Comparison of ENCODE assay signal across 8 cellular contexts in the genomic region with DNA sequence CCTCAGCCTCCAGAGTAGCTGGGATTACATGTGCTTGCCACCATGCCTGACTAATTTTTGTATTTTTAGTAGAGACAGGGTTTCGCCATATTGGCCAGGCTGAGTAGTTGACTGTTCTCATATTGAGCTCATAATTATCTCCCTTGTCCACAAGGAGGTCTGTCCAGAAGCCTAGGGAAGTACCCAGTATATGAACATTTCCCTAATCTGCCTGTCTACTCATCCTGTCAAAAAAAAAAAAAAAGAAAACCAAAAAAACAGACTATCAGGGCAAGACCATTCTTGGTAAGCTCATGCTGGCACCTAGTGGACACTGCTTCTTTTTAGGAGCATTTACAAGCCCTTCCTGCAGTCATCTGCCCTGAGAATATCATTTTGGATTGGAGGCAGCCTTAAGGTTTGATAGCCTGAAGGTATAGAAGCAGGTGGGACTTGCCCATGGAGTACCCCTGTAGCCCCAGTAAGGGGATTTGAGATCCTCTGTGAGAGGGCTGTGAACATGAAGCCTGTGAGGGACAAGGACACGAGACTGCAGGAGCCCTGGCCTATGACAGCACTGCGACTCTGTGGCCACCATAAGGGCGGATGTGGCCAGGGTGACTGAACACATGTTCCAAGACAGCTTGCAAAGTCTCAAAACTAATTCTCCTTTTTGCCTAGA. TPM values are rescaled to one million over a fixed set of nuclear protein-coding genes. Genes with fewer than 3 reads are reported as not detected.
DNase-seq lines count a peak whose midpoint lies in the region; ATAC-seq and TF ChIP-seq lines count a peak whose summit lies in the region.

No MANE protein-coding gene starts in this region.

- no peaks in the 10 kb centered on the region for H3K9me3 ChIP-seq in BLaER1
- no peaks in the 10 kb centered on the region for H3K9me3 ChIP-seq in esophagus squamous epithelium

- peaks cover 49% of the 10 kb centered on the region for H3K27me3 Mint-ChIP-seq in nephron progenitor cell (ENCODE audit: low read depth, poor library complexity)

- DNase-seq in NCI-H524 treated with DMSO at 0.1 percent for 48 hours (lab: John Stamatoyannopoulos, UW) (peak; percentile 29), esophagus squamous epithelium (lab: John Stamatoyannopoulos, UW) (no peak), nephron progenitor cell (peak; percentile 18), NCI-H187 treated with DMSO at 0.1 percent for 48 hours (lab: John Stamatoyannopoulos, UW) (no peak)
- DNase-seq in activated CD4-positive, alpha-beta T cell treated with anti-CD3 and anti-CD28 coated beads, Interleukin-2, amount 50 U/mL, for 48 hours: peak; percentile 35 to 48

- H3K27me3 ChIP-seq in BLaER1 (no peaks in the 10 kb centered on the region), esophagus squamous epithelium (peaks cover 0 to 4% (median 0%) of the 10 kb centered on the region in 4 donors)

- no peak for TF ChIP-seq POLR2A in esophagus squamous epithelium (IDR thresholded peaks at IDR 0.05)

- 0 out of 2 replicates have a peak overlapping the region, but pooled peaks have one; percentile 3 for H3K4me2 ChIP-seq in BLaER1

- H3K4me3 ChIP-seq in BLaER1 (no peak overlapping the region), esophagus squamous epithelium (no peak overlapping the region)

- H4K20me1 ChIP-seq in BLaER1: no peaks in the 10 kb centered on the region

- H3K4me1 Mint-ChIP-seq in nephron progenitor cell: peaks cover 13% of the 10 kb centered on the region

- H3K4me1 ChIP-seq in BLaER1 (peaks cover 32% of the 10 kb centered on the region), esophagus squamous epithelium (peaks cover 0 to 25% (median 4%) of the 10 kb centered on the region in 3 donors)

- 72 to 74% methylated on average over 3 to 4 of the region's 4 CpGs for WGBS in esophagus squamous epithelium, 2 donors

- H3K36me3 Mint-ChIP-seq in nephron progenitor cell (ENCODE audit: low read depth): no peaks in the 10 kb centered on the region

- H3K9ac ChIP-seq in BLaER1: no peak overlapping the region

- no peaks in the 10 kb centered on the region for H3K9me3 Mint-ChIP-seq in nephron progenitor cell

- H3K27ac ChIP-seq in BLaER1: no peak overlapping the region
- peak overlapping the region in 2 of 4 donors; percentile 61 to 68 for H3K27ac ChIP-seq in esophagus squamous epithelium

- intact Hi-C loops in esophagus squamous epithelium (cut with DNase I): no loop called here

- H3K27ac Mint-ChIP-seq in nephron progenitor cell: no peak overlapping the region

- peak in 5 of 6 experiments; percentile 26 to 60 (median 39) for TF ChIP-seq CTCF in esophagus squamous epithelium (IDR thresholded peaks at IDR 0.05)
- peak; percentile 56 for TF ChIP-seq CTCF in nephron progenitor cell (IDR thresholded peaks at IDR 0.05)

- no peaks in the 10 kb centered on the region for H3K36me3 ChIP-seq in BLaER1
- no peaks in the 10 kb centered on the region for H3K36me3 ChIP-seq in esophagus squamous epithelium

- H3K4me3 Mint-ChIP-seq in nephron progenitor cell: no peak overlapping the region

- ATAC-seq in GM18868 (IDR thresholded peaks at IDR 0.05; ENCODE audit: unreplicated experiment): peak; percentile 58
- peak; percentile 33 for ATAC-seq in HG03060 (IDR thresholded peaks at IDR 0.05; ENCODE audit: low read depth, unreplicated experiment)

RNA-seq across cellular contexts. Expression of gene DUSP12, which starts 10.8 kb away (rescaled TPM):
- total RNA-seq in esophagus squamous epithelium: 10 to 100 TPM in 3 of 4 donors, 1 to 10 TPM in 1; 6.0 to 24.0 (median 15.1) TPM

RNA-seq across cellular contexts. Expression of gene FCRLB, which starts 17.4 kb away (rescaled TPM):
- 1 to 10 TPM in 1 of 4 donors, under 1 TPM in 3; 0.31 to 1.2 (median 0.83) TPM for total RNA-seq in esophagus squamous epithelium

RNA-seq across cellular contexts. Expression of gene ATF6, which starts 27.4 kb away (rescaled TPM):
- total RNA-seq in esophagus squamous epithelium: 10 to 100 TPM; 13.4 to 24.8 (median 17.6) TPM

RNA-seq across cellular contexts. Expression of gene FCRLA, which starts 31.7 kb away (rescaled TPM):
- under 1 TPM in 1 of 4 donors, not detected in 3; 0.62 TPM for total RNA-seq in esophagus squamous epithelium

Comparison
In these comparisons a context has a peak if more than half of its experiments do, and no peak if none do; other contexts are left out.
1. DNase-seq: peak in NCI-H524 treated with DMSO at 0.1 percent for 48 hours (single experiment), activated CD4-positive, alpha-beta T cell treated with anti-CD3 and anti-CD28 coated beads, Interleukin-2, amount 50 U/mL, for 48 hours (2 of 2) and nephron progenitor cell (single experiment); none in esophagus squamous epithelium (single experiment) and NCI-H187 treated with DMSO at 0.1 percent for 48 hours (single experiment).